Comparison of ENCODE assay signal across 14 cellular contexts in genomic region chr20:60009826-60010616, GRCh38. TPM values are rescaled to one million over a fixed set of nuclear protein-coding genes. Genes with fewer than 3 reads are reported as not detected.
DNase-seq lines count a peak whose midpoint lies in the region; ATAC-seq, FAIRE-seq and TF ChIP-seq lines count a peak whose summit lies in the region.
"Had no signal": no experiment of that assay in that cellular context is flagged by ENCODE, and none has a peak within 500 bp of the region (broad histone marks: within the 10 kb centered on the region; RNA-seq: fewer than 3 reads in every experiment).

No MANE protein-coding gene starts in this region.

- BruUV-seq in HepG2 (replicated peaks; lab: Mats Ljungman, UMichigan) (no TSS peak), PC-3 (replicated peaks; lab: Mats Ljungman, UMichigan) (no TSS peak)

- H3K9ac ChIP-seq in HepG2 (ENCODE audit: insufficient read depth, low read depth, low read length) (no peak overlapping the region), PC-3 (ENCODE audit: low read length) (no peak overlapping the region)
- H3K9ac ChIP-seq: BLaER1 treated with 17β-estradiol and CSF1 and Interleukin-3, amounts not matched to agents 10 nM and 100 nM; parathyroid adenoma had no signal

- no peaks in the 10 kb centered on the region for H3F3A ChIP-seq in PC-3 (ENCODE audit: low read length, unreplicated experiment)

- FAIRE-seq in HepG2 (lab: Jason Lieb, UNC), result no peak

- H3K4me2 ChIP-seq in HepG2 (ENCODE audit: low read depth, low read length) (no peak overlapping the region), PC-3 (ENCODE audit: low read length) (no peak overlapping the region)
- H3K4me2 ChIP-seq: BLaER1 treated with 17β-estradiol and CSF1 and Interleukin-3, amounts not matched to agents 10 nM and 100 nM had no signal

- WGBS in HepG2 (ENCODE audit: low lambda C conversion rate), result 39% methylated on average over 14 of the region's 14 CpGs
- WGBS in right lobe of liver (ENCODE audit: insufficient coverage, low coverage, low lambda C conversion rate, missing lambda C conversion rate), result 85% methylated on average over 12 of the region's 14 CpGs

- no peaks in the 10 kb centered on the region for H3K36me3 ChIP-seq in HepG2 (replicated peaks in 1 of 2; ENCODE audit: control insufficient read depth in 1 of 2, insufficient read depth in 2 of 2, low read length in 2 of 2)
- no peaks in the 10 kb centered on the region for H3K36me3 ChIP-seq in right lobe of liver
- no peaks in the 10 kb centered on the region for H3K36me3 ChIP-seq in PC-3 (ENCODE audit: low read depth, low read length)
- no peaks in the 10 kb centered on the region for H3K36me3 ChIP-seq in upper lobe of right lung
- H3K36me3 ChIP-seq: BLaER1 treated with 17β-estradiol and CSF1 and Interleukin-3, amounts not matched to agents 10 nM and 100 nM had no signal

- TF ChIP-seq POLR2A in HepG2 (IDR thresholded peaks at IDR 0.05; ENCODE audit: insufficient read depth in 1 of 2, low read depth in 2 of 2, low read length in 2 of 2) (no peak), right lobe of liver (IDR thresholded peaks at IDR 0.05) (no peak)

- H3K4me1 ChIP-seq in HepG2 (ENCODE audit: insufficient read depth, low read length), result no peaks in the 10 kb centered on the region
- H3K4me1 ChIP-seq in right lobe of liver, result no peaks in the 10 kb centered on the region
- H3K4me1 ChIP-seq in PC-3 (ENCODE audit: insufficient read depth, low read length), result 0 out of 2 replicates have a peak, but pooled peaks cover 2% of the 10 kb centered on the region
- H3K4me1 ChIP-seq in upper lobe of right lung, result no peaks in the 10 kb centered on the region
- H3K4me1 ChIP-seq: parathyroid adenoma had no signal

- POLR2A ChIA-PET in HepG2 (lab: Yijun Ruan, JAX), result no interaction called here
- POLR2A ChIA-PET in PC-3 (lab: Charles Lee; ENCODE audit: unreplicated experiment), result interaction anchor here (0.6 kb wide), 1 partner anchor 1507 kb away, joined by 3 read pairs; no protein-coding TSS in a partner anchor

- H3K9me3 ChIP-seq in HepG2 (ENCODE audit: low read length) (no peaks in the 10 kb centered on the region), right lobe of liver (no peaks in the 10 kb centered on the region), PC-3 (ENCODE audit: low read length) (no peaks in the 10 kb centered on the region), upper lobe of right lung (no peaks in the 10 kb centered on the region)

- CTCF ChIA-PET in HepG2 (lab: Yijun Ruan, JAX; ENCODE audit: low intra/inter-chr PET ratio, low total read pairs), result no interaction called here
- CTCF ChIA-PET in PC-3 (lab: Charles Lee), result no interaction called here

- DNase-seq in HepG2 (ENCODE audit: low spot score), result no peak
- DNase-seq in right lobe of liver, result no peak
- peak; percentile 31 for DNase-seq in PC-3
- peak; percentile 42 for DNase-seq in globus pallidus (ENCODE audit: low spot score)
- DNase-seq in upper lobe of right lung, result no peak
- DNase-seq in stimulated activated naive CD4-positive, alpha-beta T cell treated with Interleukin-2 at 50 U/mL for 16 hours (lab: John Stamatoyannopoulos, UW), result no peak
- no peak for DNase-seq in SW 1271 (lab: John Stamatoyannopoulos, UW)
- DNase-seq in foreskin melanocyte, result no peak
- DNase-seq: dermis blood vessel endothelial cell, NCI-H2171 had no signal

- in situ Hi-C loops in HepG2 (cut with HindIII; ENCODE audit: extremely low pct_ligation_motif_present, low pct_unique_long_range_greater_than_20kb), result no loop called here

- intact Hi-C loops in HepG2 (cut with micrococcal nuclease; ENCODE audit: unreplicated experiment) (no loop called here), right lobe of liver (cut with DNase I) (no loop called here), PC-3 (cut with micrococcal nuclease) (no loop called here), upper lobe of right lung (cut with DNase I) (no loop called here)

- no peaks in the 10 kb centered on the region for H3K9me2 ChIP-seq in PC-3 (replicated peaks; ENCODE audit: low read length)

- H3K4me3 ChIP-seq in HepG2 (replicated peaks in 1 of 3; ENCODE audit: insufficient read depth in 1 of 3, low read depth in 2 of 3, low read length in 3 of 3) (no peak overlapping the region), right lobe of liver (no peak overlapping the region), PC-3 (ENCODE audit: low read length) (no peak overlapping the region), upper lobe of right lung (no peak overlapping the region)
- H3K4me3 ChIP-seq: BLaER1 treated with 17β-estradiol and CSF1 and Interleukin-3, amounts not matched to agents 10 nM and 100 nM had no signal

- H4K20me1 ChIP-seq in HepG2 (ENCODE audit: insufficient read depth, low read length), result no peaks in the 10 kb centered on the region
- H4K20me1 ChIP-seq in PC-3 (ENCODE audit: low read length), result no peaks in the 10 kb centered on the region
- H4K20me1 ChIP-seq: BLaER1 treated with 17β-estradiol and CSF1 and Interleukin-3, amounts not matched to agents 10 nM and 100 nM had no signal

- peak; percentile 73 for ATAC-seq in HepG2
- ATAC-seq in right lobe of liver, result no peak
- no peak for ATAC-seq in PC-3
- peak; percentile 48 for ATAC-seq in upper lobe of right lung
- ATAC-seq: activated T-helper 17 cell treated with anti-CD3 and anti-CD28 coated beads, Interleukin-2, amount 50 U/mL, for 72 hours had no signal

- TF ChIP-seq CTCF in HepG2 (CRISPR knock-in tag; IDR thresholded peaks at IDR 0.05), result peak; percentile 43; the same call in 1 of the 2 replicates
- TF ChIP-seq CTCF in right lobe of liver (IDR thresholded peaks at IDR 0.05), result no peak
- TF ChIP-seq CTCF in PC-3 (conservative IDR thresholded peaks at IDR 0.05; ENCODE audit: low read depth, low read length), result peak; percentile 52
- TF ChIP-seq CTCF in upper lobe of right lung (IDR thresholded peaks at IDR 0.05), result no peak

- peaks cover 0 to 9% of the 10 kb centered on the region in 2 experiments; a peak in 1 of 5 replicates for H3K27me3 ChIP-seq in HepG2 (ENCODE audit: control insufficient read depth in 1 of 2, insufficient read depth in 2 of 2, low read length in 2 of 2)
- H3K27me3 ChIP-seq in right lobe of liver, result no peaks in the 10 kb centered on the region
- no peaks in the 10 kb centered on the region for H3K27me3 ChIP-seq in PC-3 (ENCODE audit: low read length)
- no peaks in the 10 kb centered on the region for H3K27me3 ChIP-seq in upper lobe of right lung
- H3K27me3 ChIP-seq: BLaER1 treated with 17β-estradiol and CSF1 and Interleukin-3, amounts not matched to agents 10 nM and 100 nM had no signal

- H3K79me2 ChIP-seq in HepG2 (ENCODE audit: insufficient read depth, low read length), result no peaks in the 10 kb centered on the region
- H3K79me2 ChIP-seq in PC-3 (ENCODE audit: low read length), result no peaks in the 10 kb centered on the region
- H3K79me2 ChIP-seq: parathyroid adenoma had no signal

- TF ChIP-seq RAD21 in HepG2 (CRISPR knock-in tag; IDR thresholded peaks at IDR 0.05), result no peak

- no peak overlapping the region for H2AFZ ChIP-seq in HepG2 (ENCODE audit: low read length)
- no peak overlapping the region for H2AFZ ChIP-seq in PC-3 (ENCODE audit: low read length)
- H2AFZ ChIP-seq: parathyroid adenoma had no signal

- H3K27ac ChIP-seq in HepG2 (ENCODE audit: extremely low read length, insufficient read depth, low read length) (no peak overlapping the region), right lobe of liver (no peak overlapping the region), PC-3 (ENCODE audit: low read length) (no peak overlapping the region), upper lobe of right lung (no peak overlapping the region)
- H3K27ac ChIP-seq: BLaER1 treated with 17β-estradiol and CSF1 and Interleukin-3, amounts not matched to agents 10 nM and 100 nM; HL-60; parathyroid adenoma had no signal

- no peak for TF ChIP-seq EP300 in HepG2 (IDR thresholded peaks at IDR 0.05; ENCODE audit: low read depth in 2 of 2, low read length in 2 of 2)
- TF ChIP-seq EP300 in HepG2 (CRISPR knock-in tag; IDR thresholded peaks at IDR 0.05; ENCODE audit: borderline replicate concordance), result no peak

TF ChIP-seq in HepG2, 621 proteins besides CTCF, POLR2A, EP300 and RAD21:
- TF ChIP-seq PCBP2 (optimal IDR thresholded peaks at IDR 0.05; ENCODE audit: low read depth, low read length, poor library complexity, severe bottlenecking) (peak; percentile 73), XRCC5 (optimal IDR thresholded peaks at IDR 0.05; ENCODE audit: low read length) (peak; percentile 19), TP53 (CRISPR knock-in tag; conservative IDR thresholded peaks at IDR 0.05) (no peak)

RNA-seq across cellular contexts. Expression of gene CDH26, which starts 51.8 kb away (rescaled TPM):
- total RNA-seq in HepG2 (2016; rRNA removed; fragmentation: Illumina TruSeq; extraction: Trizol), result 0.40 and 0.45 TPM in 2 replicates
- total RNA-seq in HepG2 (2016; cell fraction: cytosol; rRNA removed; fragmentation: Illumina TruSeq; extraction: Trizol; ENCODE audit: low read depth), result 0.10 and 0.18 TPM in 2 replicates
- 0.11 TPM in 1 of 2 replicates, not detected in the other for total RNA-seq in HepG2 (2016; cell fraction: insoluble cytoplasmic fraction; rRNA removed; fragmentation: Illumina TruSeq; extraction: Trizol)
- 0.10 and 0.34 TPM in 2 replicates for total RNA-seq in HepG2 (2016; cell fraction: membrane; rRNA removed; fragmentation: Illumina TruSeq; extraction: Trizol)
- total RNA-seq in HepG2 (2016; cell fraction: nucleus; rRNA removed; fragmentation: Illumina TruSeq; extraction: Trizol), result 0.59 and 0.88 TPM in 2 replicates
- polyA plus RNA-seq in HepG2 (2011; rRNA removed), result 0.88 and 1.1 TPM in 2 replicates
- 0.11 and 0.19 TPM in 2 replicates for polyA plus RNA-seq in HepG2 (2011; cell fraction: cytosol; rRNA removed)
- 3.0 TPM in 2 replicates for polyA plus RNA-seq in HepG2 (2011; cell fraction: nucleus; rRNA removed)
- polyA plus RNA-seq in HepG2 (2012), result 0.44 and 0.67 TPM in 2 replicates
- not detected in 2 replicates for polyA plus RNA-seq in HepG2 (2016; cell fraction: cytosol; fragmentation: Illumina TruSeq; extraction: Trizol; ENCODE audit: low read depth)
- 0.22 TPM in 1 of 2 replicates, not detected in the other for polyA plus RNA-seq in HepG2 (2016; cell fraction: insoluble cytoplasmic fraction; fragmentation: Illumina TruSeq; extraction: Trizol; ENCODE audit: low read depth)
- not detected in 2 replicates for polyA plus RNA-seq in HepG2 (2016; cell fraction: membrane; fragmentation: Illumina TruSeq; extraction: Trizol; ENCODE audit: low read depth)
- 1.6 and 1.8 TPM in 2 replicates for polyA plus RNA-seq in HepG2 (2016; cell fraction: nucleus; fragmentation: Illumina TruSeq; extraction: Trizol; ENCODE audit: insufficient read depth, low read depth)
- 0.52 TPM in 1 of 2 replicates, not detected in the other for polyA minus RNA-seq in HepG2 (2011; rRNA and poly(A)+ RNA removed; ENCODE audit: low replicate concordance)
- polyA minus RNA-seq in HepG2 (2011; cell fraction: cytosol; rRNA and poly(A)+ RNA removed), result 0.79 TPM in 1 of 2 replicates, not detected in the other
- polyA minus RNA-seq in HepG2 (2011; cell fraction: nucleus; rRNA and poly(A)+ RNA removed), result 2.7 and 3.2 TPM in 2 replicates
- total RNA-seq in right lobe of liver, result under 1 TPM in 5 of 6 experiments, not detected in 1; 0.07 to 0.25 (median 0.12) TPM
- total RNA-seq in PC-3 (2014; rRNA removed), result 1.2 and 1.4 TPM in 2 replicates
- 8.8 TPM for total RNA-seq in upper lobe of right lung

Comparison
In these comparisons a context has a peak if more than half of its experiments do, and no peak if none do; other contexts are left out.
1. ATAC-seq: peak in HepG2 (single experiment) and upper lobe of right lung (single experiment); none in right lobe of liver (0 of 4) and PC-3 (single experiment).
2. CTCF ChIP-seq: peak in HepG2 (single experiment) and PC-3 (single experiment); none in right lobe of liver (0 of 4) and upper lobe of right lung (single experiment).
3. DNase-seq: peak in PC-3 (single experiment) and globus pallidus (single experiment); none in HepG2 (single experiment), right lobe of liver (0 of 3), upper lobe of right lung (single experiment), stimulated activated naive CD4-positive, alpha-beta T cell treated with Interleukin-2 at 50 U/mL for 16 hours (single experiment), SW 1271 (0 of 2) and foreskin melanocyte (single experiment).